8 cellular contexts compared by ENCODE assay signal in genomic region chr12:109098671-109099070, GRCh38. TPM values are rescaled to one million over a fixed set of nuclear protein-coding genes. Genes with fewer than 3 reads are reported as not detected.
A peak's percentile ranks its signal among the peaks of the same experiment; 100 is the strongest.
DNase-seq lines count a peak whose midpoint lies in the region; ATAC-seq and TF ChIP-seq lines count a peak whose summit lies in the region.

No MANE protein-coding gene starts in this region.

- TF ChIP-seq CTCF in AG09309 (IDR thresholded peaks at IDR 0.05; ENCODE audit: control insufficient read depth, insufficient read depth, low read depth, low read length, missing control alignments) = no peak

- H3K4me3 ChIP-seq in AG09309 (ENCODE audit: control insufficient read depth, low read depth, low read length) (peak overlapping the region; percentile 93), mononuclear cell (ENCODE audit: low read length) (peak overlapping the region; percentile 76)

- H3K27me3 ChIP-seq in mononuclear cell (ENCODE audit: insufficient read depth, low read length) = no peaks in the 10 kb centered on the region

- peaks cover 12% of the 10 kb centered on the region for H3K36me3 Mint-ChIP-seq in dendritic cell treated with granulocyte-macrophage colony-stimulating factor and Interleukin-4, amounts not matched to agents 40 ng/mL and 50 ng/mL, for 4 days (ENCODE audit: low read depth)

- intact Hi-C loops in dendritic cell treated with granulocyte-macrophage colony-stimulating factor and Interleukin-4, amounts not matched to agents 40 ng/mL and 50 ng/mL, for 4 days (cut with micrococcal nuclease) = loop anchor here (10.0 kb wide), 4 partner anchors 144 to 484 kb away; partner anchors contain the start of gene DAO

- H3K27ac ChIP-seq in KOPT-K1 (ENCODE audit: low read depth, low read length, poor library complexity, severe bottlenecking) = peak overlapping the region; percentile 91

- H3K4me1 ChIP-seq in mononuclear cell (ENCODE audit: insufficient read depth, low read length) = peaks cover 25% of the 10 kb centered on the region

- no peaks in the 10 kb centered on the region for H3K27me3 Mint-ChIP-seq in dendritic cell treated with granulocyte-macrophage colony-stimulating factor and Interleukin-4, amounts not matched to agents 40 ng/mL and 50 ng/mL, for 4 days

- peak overlapping the region; percentile 80 for H3K4me3 Mint-ChIP-seq in dendritic cell treated with granulocyte-macrophage colony-stimulating factor and Interleukin-4, amounts not matched to agents 40 ng/mL and 50 ng/mL, for 4 days

- H3K9me3 ChIP-seq in KOPT-K1 (ENCODE audit: insufficient read depth, low read length, poor library complexity, severe bottlenecking) = no peaks in the 10 kb centered on the region
- H3K9me3 ChIP-seq in mononuclear cell (ENCODE audit: low read depth, low read length) = no peaks in the 10 kb centered on the region

- peaks cover 52% of the 10 kb centered on the region for H3K36me3 ChIP-seq in KOPT-K1 (ENCODE audit: insufficient read depth, low read length)

- no peaks in the 10 kb centered on the region for H3K9me3 Mint-ChIP-seq in dendritic cell treated with granulocyte-macrophage colony-stimulating factor and Interleukin-4, amounts not matched to agents 40 ng/mL and 50 ng/mL, for 4 days

- DNase-seq in AG09309 (ENCODE audit: low read depth) = no peak
- no peak for DNase-seq in NK-92 (lab: John Stamatoyannopoulos, UW; ENCODE audit: unreplicated experiment)
- no peak for DNase-seq in KG1 (lab: John Stamatoyannopoulos, UW)

- peaks cover 25% of the 10 kb centered on the region for H3K4me1 Mint-ChIP-seq in dendritic cell treated with granulocyte-macrophage colony-stimulating factor and Interleukin-4, amounts not matched to agents 40 ng/mL and 50 ng/mL, for 4 days (ENCODE audit: low read depth)

- ATAC-seq in HG02610 (IDR thresholded peaks at IDR 0.05; ENCODE audit: unreplicated experiment) (no peak), GM19467 (IDR thresholded peaks at IDR 0.05; ENCODE audit: unreplicated experiment) (no peak)

- H3K27ac Mint-ChIP-seq in dendritic cell treated with granulocyte-macrophage colony-stimulating factor and Interleukin-4, amounts not matched to agents 40 ng/mL and 50 ng/mL, for 4 days = peak overlapping the region; percentile 75

RNA-seq across cellular contexts. Expression of gene UNG, which starts 1.3 kb away (rescaled TPM):
- total RNA-seq in mononuclear cell = 2.9 TPM

RNA-seq across cellular contexts. Expression of gene ALKBH2, which starts 5.4 kb away (rescaled TPM):
- total RNA-seq in mononuclear cell = 6.8 TPM

RNA-seq across cellular contexts. Expression of gene ACACB, which starts 17.7 kb away (rescaled TPM):
- total RNA-seq in mononuclear cell = 6.4 TPM

RNA-seq across cellular contexts. Expression of gene USP30, which starts 46.3 kb away (rescaled TPM):
- 34.3 TPM for total RNA-seq in mononuclear cell
